ENCODE assay signal across 19 cellular contexts in genomic region chr16:5065813-5066212, GRCh38. TPM values are rescaled to one million over a fixed set of nuclear protein-coding genes. Genes with fewer than 3 reads are reported as not detected.
DNase-seq lines count a peak whose midpoint lies in the region; ATAC-seq, FAIRE-seq and TF ChIP-seq lines count a peak whose summit lies in the region.
"Had no signal": no experiment of that assay in that cellular context is flagged by ENCODE, and none has a peak within 500 bp of the region (broad histone marks: within the 10 kb centered on the region; RNA-seq: fewer than 3 reads in every experiment).

C16orf89 (minus strand) TSS chr16:5065956; CDS start chr16:5065908, 48 bp downstream.

- DNase-seq in CD14-positive monocyte (ENCODE audit: low spot score) (peak; percentile 40), caudate nucleus (lab: John Stamatoyannopoulos, UW) (peak in 45 of 61 donors; percentile 6 to 79 (median 39)), inferior parietal cortex (ENCODE audit: extremely low spot score) (peak; percentile 13), pancreas (no peak), immature natural killer cell (no peak), NCI-H446 treated with DMSO at 0.1 percent for 48 hours (lab: John Stamatoyannopoulos, UW) (no peak), NCI-H2081 treated with DMSO at 0.1 percent for 48 hours (lab: John Stamatoyannopoulos, UW) (no peak), PC-9 (no peak)
- DNase-seq: activated CD4-positive, alpha-beta T cell treated with anti-CD3 and anti-CD28 coated beads, Interleukin-2, amount 10 ng/mL, durations not matched to agents 24 days and 14 days; activated T-cell treated with anti-CD3 and anti-CD28 coated beads, Interleukin-2, amount 50 U/mL, for 24 hours; Calu3; effector memory CD8-positive, alpha-beta T cell; NCI-H1105 treated with DMSO at 0.1 percent for 48 hours; NCI-H526 treated with DMSO at 0.1 percent for 48 hours had no signal

- H3K27ac ChIP-seq in caudate nucleus (ENCODE audit: low read depth, low read length) (peak within 1 kb of the TSS; percentile 41), pancreas (no peak within 1 kb of the TSS), PC-9 (no peak within 1 kb of the TSS)

- peaks cover 3% of the 10 kb centered on the region for H3K4me1 Mint-ChIP-seq in CD14-positive monocyte
- H3K4me1 Mint-ChIP-seq in immature natural killer cell: peaks cover 3 to 8% of the 10 kb centered on the region in 2 donors
- H3K4me1 Mint-ChIP-seq: neural crest cell had no signal

- no peak for FAIRE-seq in pancreas (lab: Jason Lieb, UNC)
- FAIRE-seq: astrocyte, islet of Langerhans had no signal

- H3K36me3 Mint-ChIP-seq in CD14-positive monocyte (no peaks in the 10 kb centered on the region), immature natural killer cell (no peaks in the 10 kb centered on the region)
- H3K36me3 Mint-ChIP-seq: IgD-negative memory B cell had no signal

- no peak within 1 kb of the TSS for H3K4me3 Mint-ChIP-seq in CD14-positive monocyte
- H3K4me3 Mint-ChIP-seq in immature natural killer cell: no peak within 1 kb of the TSS
- H3K4me3 Mint-ChIP-seq: activated CD4-positive, alpha-beta T cell treated with anti-CD3 and anti-CD28 coated beads, Interleukin-2, amount 10 ng/mL, durations not matched to agents 24 days and 14 days; activated T-cell treated with anti-CD3 and anti-CD28 coated beads, Interleukin-2, amount 50 U/mL, for 24 hours; effector memory CD8-positive, alpha-beta T cell; neural crest cell had no signal

- peaks cover 2 to 12% (median 8%) of the 10 kb centered on the region in 3 donors for H3K27me3 Mint-ChIP-seq in CD14-positive monocyte (ENCODE audit: low read depth in 3 of 3)
- peaks cover 0 to 7% (median 7%) of the 10 kb centered on the region in 3 donors for H3K27me3 Mint-ChIP-seq in immature natural killer cell (ENCODE audit: low read depth in 3 of 3)
- H3K27me3 Mint-ChIP-seq: activated CD4-positive, alpha-beta T cell treated with anti-CD3 and anti-CD28 coated beads, Interleukin-2, amount 10 ng/mL, durations not matched to agents 24 days and 14 days; activated T-cell treated with anti-CD3 and anti-CD28 coated beads, Interleukin-2, amount 50 U/mL, for 24 hours had no signal

- H3K9me3 ChIP-seq in pancreas: no peaks in the 10 kb centered on the region
- H3K9me3 ChIP-seq in PC-9 (ENCODE audit: insufficient read depth, low read depth): no peaks in the 10 kb centered on the region

- H4K20me1 ChIP-seq in PC-9 (ENCODE audit: insufficient read depth): no peaks in the 10 kb centered on the region; the same call in 1 of the 2 replicates

- intact Hi-C loops in CD14-positive monocyte (cut with micrococcal nuclease) (no loop called here), pancreas (cut with DNase I) (no loop called here), PC-9 (cut with micrococcal nuclease; ENCODE audit: unreplicated experiment) (no loop called here)

- H3K9me3 Mint-ChIP-seq in CD14-positive monocyte (peaks cover 0 to 3% (median 0%) of the 10 kb centered on the region in 7 donors), immature natural killer cell (no peaks in the 10 kb centered on the region)
- H3K9me3 Mint-ChIP-seq: activated CD4-positive, alpha-beta T cell treated with anti-CD3 and anti-CD28 coated beads, Interleukin-2, amount 10 ng/mL, durations not matched to agents 24 days and 14 days; activated T-cell treated with anti-CD3 and anti-CD28 coated beads, Interleukin-2, amount 50 U/mL, for 24 hours; effector memory CD8-positive, alpha-beta T cell; IgD-negative memory B cell; neural crest cell had no signal

- H3K36me3 ChIP-seq in pancreas (no peaks in the 10 kb centered on the region), PC-9 (ENCODE audit: low read depth) (no peaks in the 10 kb centered on the region)

- H3K9me2 ChIP-seq in PC-9 (ENCODE audit: insufficient read depth): no peaks in the 10 kb centered on the region

- H3K27ac Mint-ChIP-seq in CD14-positive monocyte: peak within 1 kb of the TSS in 1 of 7 donors; percentile 18
- H3K27ac Mint-ChIP-seq in immature natural killer cell: no peak within 1 kb of the TSS
- H3K27ac Mint-ChIP-seq: activated CD4-positive, alpha-beta T cell treated with anti-CD3 and anti-CD28 coated beads, Interleukin-2, amount 10 ng/mL, durations not matched to agents 24 days and 14 days; activated T-cell treated with anti-CD3 and anti-CD28 coated beads, Interleukin-2, amount 50 U/mL, for 24 hours; effector memory CD8-positive, alpha-beta T cell had no signal

- 60 to 63% methylated on average over 8 to 10 of the region's 10 CpGs for WGBS in pancreas, 2 donors

- TF ChIP-seq CTCF in CD14-positive monocyte (IDR thresholded peaks at IDR 0.05): no peak
- TF ChIP-seq CTCF in pancreas (IDR thresholded peaks at IDR 0.05): no peak
- TF ChIP-seq CTCF in PC-9 (conservative IDR thresholded peaks at IDR 0.05): no peak

- H3K4me2 ChIP-seq in PC-9: no peak within 1 kb of the TSS

- no peaks in the 10 kb centered on the region for H3K79me2 ChIP-seq in PC-9 (ENCODE audit: low read depth)

- H3K27me3 ChIP-seq in pancreas (no peaks in the 10 kb centered on the region), PC-9 (ENCODE audit: insufficient read depth, low read depth) (peaks cover 55% of the 10 kb centered on the region)

- no peaks in the 10 kb centered on the region; the same call in 1 of the 2 replicates for H3F3A ChIP-seq in PC-9 (ENCODE audit: insufficient read depth, low read depth)

- CTCF ChIA-PET in PC-9 (lab: Charles Lee): interaction anchor here (0.6 kb wide), 1 partner anchor 331 kb away, joined by 3 read pairs; the partner anchor contains the start of gene DNAAF8

- peak in 3 of 4 donors; percentile 25 to 67 (median 55) for ATAC-seq in pancreas
- ATAC-seq: effector memory CD8-positive, alpha-beta T cell had no signal

- H3K4me3 ChIP-seq in pancreas: no peak within 1 kb of the TSS
- no peak within 1 kb of the TSS for H3K4me3 ChIP-seq in PC-9

- POLR2A ChIA-PET in PC-9 (lab: Charles Lee; ENCODE audit: unreplicated experiment): no interaction called here

- no TSS peak for BruUV-seq in PC-9 (replicated peaks; lab: Mats Ljungman, UMichigan)

- no peaks in the 10 kb centered on the region for H3K4me1 ChIP-seq in pancreas
- no peaks in the 10 kb centered on the region for H3K4me1 ChIP-seq in PC-9 (replicated peaks; ENCODE audit: insufficient read depth)

- H2AFZ ChIP-seq in PC-9: no peak within 1 kb of the TSS

RNA-seq across cellular contexts. Expression of gene C16orf89, which starts in this region (rescaled TPM):
- not detected for polyA plus RNA-seq in CD14-positive monocyte
- 1 to 10 TPM in 5 of 6 donors, not detected in 1; 1.1 to 9.1 (median 5.2) TPM for total RNA-seq in pancreas
- polyA plus RNA-seq in pancreas: 1 to 10 TPM; 1.6 to 1.7 TPM
- not detected for polyA plus RNA-seq in immature natural killer cell
- not detected in 2 replicates for total RNA-seq in PC-9 (2021)
- total RNA-seq: activated CD4-positive, alpha-beta T cell treated with anti-CD3 and anti-CD28 coated beads, Interleukin-2, amount 10 ng/mL, durations not matched to agents 24 days and 14 days; astrocyte; Calu3; fibroblast of villous mesenchyme; neural crest cell had no signal
- polyA plus RNA-seq: IgD-negative memory B cell had no signal

Comparison
In these comparisons a context has a peak if more than half of its experiments do, and no peak if none do; other contexts are left out.
1. Peak in DNase-seq in CD14-positive monocyte; RNA of the gene not detected or under 1 TPM.
2. DNase-seq: peak in caudate nucleus (45 of 61) and inferior parietal cortex (single experiment); none in pancreas (0 of 6), immature natural killer cell (0 of 3), NCI-H446 treated with DMSO at 0.1 percent for 48 hours (single experiment), NCI-H2081 treated with DMSO at 0.1 percent for 48 hours (single experiment) and PC-9 (0 of 2).